Comparison of ENCODE assay signal across 16 cellular contexts in the genomic region with DNA sequence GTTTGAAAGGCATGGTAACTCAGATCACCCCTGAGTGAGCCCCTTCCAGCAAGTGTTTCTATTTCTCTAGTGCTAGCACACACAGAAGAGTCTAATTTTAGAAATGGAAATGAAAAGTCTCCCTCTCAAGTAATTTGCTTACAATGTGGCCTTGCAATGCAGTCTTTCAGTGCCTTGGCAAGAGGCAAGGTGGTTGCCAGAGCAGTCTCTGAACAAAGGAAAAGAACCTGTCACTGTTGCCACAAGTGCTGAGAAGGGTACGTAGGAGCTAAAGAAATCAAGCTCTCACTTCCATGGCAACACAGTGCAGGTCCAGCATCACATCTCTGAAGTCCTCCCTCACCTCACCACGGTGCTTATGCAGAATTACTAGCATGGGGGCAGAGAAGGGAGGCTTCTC.
DNase-seq lines count a peak whose midpoint lies in the region; ATAC-seq and TF ChIP-seq lines count a peak whose summit lies in the region.
"Had no signal": no experiment of that assay in that cellular context is flagged by ENCODE, and none has a peak within 500 bp of the region (broad histone marks: within the 10 kb centered on the region; RNA-seq: fewer than 3 reads in every experiment).

No MANE protein-coding gene starts in this region.

- peak; percentile 65 for DNase-seq in NCI-H69 (lab: John Stamatoyannopoulos, UW)
- peak; percentile 31 to 39 for DNase-seq in thyroid gland
- DNase-seq in MV-4-11 (lab: John Stamatoyannopoulos, UW): no peak
- DNase-seq in OCI-LY7 (ENCODE audit: low spot score): no peak
- no peak for DNase-seq in NCI-H128 (lab: John Stamatoyannopoulos, UW; ENCODE audit: unreplicated experiment)
- DNase-seq: activated CD4-positive, alpha-beta T cell treated with anti-CD3 and anti-CD28 coated beads for 48 hours; activated naive CD8-positive, alpha-beta T cell treated with anti-CD3 and anti-CD28 coated beads, Interleukin-2, amount 10 ng/mL, durations not matched to agents 7 days and 5 days; effector memory CD8-positive, alpha-beta T cell; KBM-7; left cardiac atrium; NCI-H1694; NK-92 treated with Interleukin-12 subunit alpha and Interleukin-12 subunit beta, amount 100 ng/mL, for 24 hours; stomach; T-helper 9 cell had no signal

- intact Hi-C loops in thyroid gland (cut with DNase I) (no loop called here), OCI-LY7 (cut with micrococcal nuclease; ENCODE audit: unreplicated experiment) (no loop called here)

- BruUV-seq in OCI-LY7 (replicated peaks; lab: Mats Ljungman, UMichigan): no TSS peak

- ATAC-seq in GM19023 (IDR thresholded peaks at IDR 0.05; ENCODE audit: unreplicated experiment): peak; percentile 67
- ATAC-seq in HG02852 (IDR thresholded peaks at IDR 0.05; ENCODE audit: unreplicated experiment): peak; percentile 65
- ATAC-seq: effector memory CD8-positive, alpha-beta T cell; left cardiac atrium had no signal

- TF ChIP-seq POLR2A in thyroid gland (IDR thresholded peaks at IDR 0.05): peak in 1 of 2 donors; percentile 21

- H3K36me3 ChIP-seq in thyroid gland (no peaks in the 10 kb centered on the region), OCI-LY7 (ENCODE audit: insufficient read depth, low read length) (no peaks in the 10 kb centered on the region)
- H3K36me3 ChIP-seq: stomach had no signal

- no peak overlapping the region for H2AFZ ChIP-seq in OCI-LY7 (ENCODE audit: low read length)

- no peak overlapping the region for H3K4me2 ChIP-seq in OCI-LY7 (ENCODE audit: low read length)

- no peak overlapping the region for H3K4me3 ChIP-seq in thyroid gland (replicated peaks in 1 of 3)
- no peak overlapping the region for H3K4me3 ChIP-seq in OCI-LY7 (ENCODE audit: low read depth, low read length, poor library complexity, severe bottlenecking)
- H3K4me3 ChIP-seq: stomach had no signal

- H3K27ac ChIP-seq in thyroid gland: peak overlapping the region; percentile 88 to 92 (median 91)
- H3K27ac ChIP-seq in OCI-LY7 (ENCODE audit: low read depth, low read length, poor library complexity, severe bottlenecking): no peak overlapping the region
- H3K27ac ChIP-seq: stomach had no signal

- WGBS in thyroid gland, 2 donors: 29 to 46% methylated on average over 2 of the region's 2 CpGs

- POLR2A ChIA-PET in OCI-LY7 (lab: Charles Lee): no interaction called here

- H3K9me2 ChIP-seq in OCI-LY7 (ENCODE audit: insufficient read depth, low read length): no peaks in the 10 kb centered on the region

- no peaks in the 10 kb centered on the region for H3K79me2 ChIP-seq in OCI-LY7 (ENCODE audit: insufficient read depth, low read depth, low read length)

- H3K27me3 ChIP-seq in thyroid gland: no peaks in the 10 kb centered on the region
- H3K27me3 ChIP-seq: stomach had no signal

- CTCF ChIA-PET in OCI-LY7 (lab: Charles Lee; ENCODE audit: unreplicated experiment): no interaction called here

- TF ChIP-seq CTCF in thyroid gland (IDR thresholded peaks at IDR 0.05): no peak
- no peak for TF ChIP-seq CTCF in OCI-LY7 (conservative IDR thresholded peaks at IDR 0.05; ENCODE audit: low read length)

- H3K4me1 ChIP-seq in thyroid gland (peaks cover 30 to 39% of the 10 kb centered on the region in 2 donors), OCI-LY7 (ENCODE audit: insufficient read depth, low read length, poor library complexity, severe bottlenecking) (no peaks in the 10 kb centered on the region)
- H3K4me1 ChIP-seq: stomach had no signal

- no peaks in the 10 kb centered on the region for H4K20me1 ChIP-seq in OCI-LY7 (ENCODE audit: insufficient read depth, low read length)

- H3K9me3 ChIP-seq in thyroid gland (no peaks in the 10 kb centered on the region), OCI-LY7 (ENCODE audit: low read length) (no peaks in the 10 kb centered on the region)
- H3K9me3 ChIP-seq: stomach had no signal

Comparison
In these comparisons a context has a peak if more than half of its experiments do, and no peak if none do; other contexts are left out.
1. DNase-seq: peak in NCI-H69 (single experiment) and thyroid gland (2 of 2); none in MV-4-11 (single experiment), OCI-LY7 (single experiment) and NCI-H128 (single experiment).